ENCODE assay signal across 10 cellular contexts in genomic region chr9:34884732-34885131, GRCh38.
DNase-seq lines count a peak whose midpoint lies in the region; ATAC-seq and TF ChIP-seq lines count a peak whose summit lies in the region.
"Had no signal": no experiment of that assay in that cellular context is flagged by ENCODE, and none has a peak within 500 bp of the region (broad histone marks: within the 10 kb centered on the region; RNA-seq: fewer than 3 reads in every experiment).

No MANE protein-coding gene starts in this region.

- H3K27me3 ChIP-seq in foreskin keratinocyte = no peaks in the 10 kb centered on the region
- H3K27me3 ChIP-seq: SJCRH30 had no signal

- ATAC-seq in GM18508 (IDR thresholded peaks at IDR 0.05; ENCODE audit: insufficient read depth, unreplicated experiment) (peak; percentile 76), GM21423 (IDR thresholded peaks at IDR 0.05; ENCODE audit: unreplicated experiment) (peak; percentile 81), HG03558 (IDR thresholded peaks at IDR 0.05; ENCODE audit: extremely low read depth, unreplicated experiment) (peak; percentile 69), foreskin keratinocyte (peak; percentile 38), GM18519 (IDR thresholded peaks at IDR 0.05; ENCODE audit: low FRiP score, unreplicated experiment) (no peak)

- no peak overlapping the region for H3K27ac ChIP-seq in foreskin keratinocyte
- H3K27ac ChIP-seq: SJCRH30 had no signal

- TF ChIP-seq CTCF in foreskin keratinocyte (conservative IDR thresholded peaks at IDR 0.05) = no peak

- peaks cover 24% of the 10 kb centered on the region for H3K4me1 ChIP-seq in foreskin keratinocyte
- H3K4me1 ChIP-seq: SJCRH30 had no signal

- DNase-seq in foreskin keratinocyte = peak in 1 of 2 donors; percentile 41
- DNase-seq in NCI-H1092 (lab: John Stamatoyannopoulos, UW) = no peak
- DNase-seq in DMS 273 (lab: John Stamatoyannopoulos, UW; ENCODE audit: unreplicated experiment) = no peak
- DNase-seq in NCI-H146 (lab: John Stamatoyannopoulos, UW) = no peak
- DNase-seq: mesendoderm, SJCRH30 had no signal
